31 cellular contexts compared by ENCODE assay signal in the genomic region with DNA sequence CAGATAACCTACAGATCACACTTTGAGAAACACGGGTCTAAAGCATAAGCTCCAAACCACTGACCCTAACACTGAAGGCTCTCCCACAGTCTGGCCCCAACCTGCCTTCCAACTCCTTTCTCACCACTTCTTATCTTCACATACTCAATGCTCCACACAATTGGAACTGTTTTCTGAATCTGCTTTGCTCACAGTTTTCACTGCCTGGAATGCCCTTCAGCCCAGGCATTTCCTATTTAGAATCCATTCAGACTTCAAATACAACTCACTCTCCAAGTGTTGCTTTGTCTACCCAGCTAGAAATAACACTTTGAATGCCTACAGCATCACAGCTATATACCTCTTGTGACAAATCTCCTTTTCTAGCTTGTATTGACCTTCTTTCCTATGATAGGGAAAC. TPM values are rescaled to one million over a fixed set of nuclear protein-coding genes. Genes with fewer than 3 reads are reported as not detected.
A peak's percentile ranks its signal among the peaks of the same experiment; 100 is the strongest.
DNase-seq lines count a peak whose midpoint lies in the region; ATAC-seq and TF ChIP-seq lines count a peak whose summit lies in the region.
"Had no signal": no experiment of that assay in that cellular context is flagged by ENCODE, and none has a peak within 500 bp of the region (broad histone marks: within the 10 kb centered on the region; RNA-seq: fewer than 3 reads in every experiment).

No MANE protein-coding gene starts in this region.

- TF ChIP-seq CTCF in MCF 10A (IDR thresholded peaks at IDR 0.05; ENCODE audit: unreplicated experiment) (no peak), breast epithelium (IDR thresholded peaks at IDR 0.05) (no peak), endothelial cell (IDR thresholded peaks at IDR 0.05; ENCODE audit: unreplicated experiment) (no peak), psoas muscle (IDR thresholded peaks at IDR 0.05) (no peak)

- no peak overlapping the region for H3K4me3 ChIP-seq in breast epithelium
- no peak overlapping the region for H3K4me3 ChIP-seq in psoas muscle
- H3K4me3 ChIP-seq: coronary artery, left ventricle myocardium inferior, PC-9, stomach, vagina had no signal

- POLR2A ChIA-PET in MCF 10A (lab: Yijun Ruan, JAX) = interaction anchor here (1.3 kb wide), 1 partner anchor 9 kb away, joined by 11 read pairs; no protein-coding TSS in a partner anchor

- DNase-seq in MCF 10A (ENCODE audit: unreplicated experiment) = no peak
- DNase-seq in breast epithelium (ENCODE audit: low spot score in 2 of 2) = no peak
- no peak for DNase-seq in T-helper 17 cell
- DNase-seq in endothelial cell (ENCODE audit: low spot score) = no peak
- no peak for DNase-seq in psoas muscle
- DNase-seq in hippocampal formation (lab: John Stamatoyannopoulos, UW) = no peak
- DNase-seq: activated CD4-positive, CD25-positive, alpha-beta regulatory T cell treated with anti-CD3 and anti-CD28 coated beads, Interleukin-2, amount 50 U/mL, for 72 hours; activated naive CD4-positive, alpha-beta T cell treated with Interleukin-2 at 50 U/mL for 16 hours; activated T-cell treated with anti-CD3 and anti-CD28 coated beads, Interleukin-2, amount 50 U/mL, for 48 hours; amniotic stem cell; COR-L47; effector memory CD4-positive, alpha-beta T cell; erythroblast; glutamatergic neuron; H7; KG1; left ventricle myocardium inferior; MM.1S; NCI-H2029; NCI-H226; NCI-H526 treated with DMSO at 0.1 percent for 48 hours; PC-9; stimulated activated CD4-positive, alpha-beta T cell treated with anti-CD3 and anti-CD28 coated beads, Interleukin-2, amount 100 ng/mL, for 48 hours; stomach had no signal

- 90 to 95% (median 94%) methylated on average over 1 of the region's 1 CpG for WGBS in psoas muscle, 3 donors

- H3K4me1 Mint-ChIP-seq in MCF 10A (ENCODE audit: insufficient read depth, unreplicated experiment) (peaks cover 22% of the 10 kb centered on the region), T-helper 17 cell (peaks cover 23% of the 10 kb centered on the region), endothelial cell (ENCODE audit: unreplicated experiment) (peaks cover 19% of the 10 kb centered on the region)
- H3K4me1 Mint-ChIP-seq: mesothelial cell of epicardium had no signal

- ATAC-seq in T-helper 17 cell (no peak), psoas muscle (no peak), GM21825 (IDR thresholded peaks at IDR 0.05; ENCODE audit: unreplicated experiment) (no peak)
- ATAC-seq: sciatic nerve, SK-N-SH treated with all-trans-retinoic acid at 6 μM for 48 hours had no signal

- H3K27me3 Mint-ChIP-seq in MCF 10A (ENCODE audit: insufficient read depth, unreplicated experiment) (no peaks in the 10 kb centered on the region), T-helper 17 cell (no peaks in the 10 kb centered on the region), endothelial cell (ENCODE audit: unreplicated experiment) (no peaks in the 10 kb centered on the region)
- H3K27me3 Mint-ChIP-seq: progenitor cell of endocrine pancreas had no signal

- no peaks in the 10 kb centered on the region for H3K27me3 ChIP-seq in breast epithelium
- no peaks in the 10 kb centered on the region for H3K27me3 ChIP-seq in psoas muscle (ENCODE audit: insufficient read depth in 3 of 3, low read length in 2 of 3)
- H3K27me3 ChIP-seq: stomach, vagina had no signal

- H3K27ac ChIP-seq in breast epithelium (no peak overlapping the region), psoas muscle (peak overlapping the region; percentile 15)
- H3K27ac ChIP-seq: coronary artery, left ventricle myocardium inferior, PC-9, stomach, vagina had no signal

- BruUV-seq in MCF 10A (replicated peaks; lab: Mats Ljungman, UMichigan) = no TSS peak

- H3K9me3 ChIP-seq in breast epithelium = no peaks in the 10 kb centered on the region
- no peaks in the 10 kb centered on the region for H3K9me3 ChIP-seq in T-helper 17 cell (ENCODE audit: control insufficient read depth, low read length, poor library complexity, severe bottlenecking)
- H3K9me3 ChIP-seq in psoas muscle = no peaks in the 10 kb centered on the region
- H3K9me3 ChIP-seq: left ventricle myocardium inferior, stomach, vagina had no signal

- H3K4me1 ChIP-seq in breast epithelium = no peaks in the 10 kb centered on the region
- peaks cover 18% of the 10 kb centered on the region for H3K4me1 ChIP-seq in psoas muscle

- intact Hi-C loops in MCF 10A (cut with micrococcal nuclease) = no loop called here
- intact Hi-C loops in breast epithelium (cut with DNase I; ENCODE audit: low total_unique reads) = no loop called here
- intact Hi-C loops in psoas muscle (cut with DNase I) = loop anchor here in 1 of 2 donors (10.0 kb wide), 1 partner anchor 1985 kb away; the partner anchor contains the start of gene USP38

- H3K4me3 Mint-ChIP-seq in MCF 10A (ENCODE audit: unreplicated experiment) = no peak overlapping the region
- H3K4me3 Mint-ChIP-seq in T-helper 17 cell = no peak overlapping the region
- H3K4me3 Mint-ChIP-seq in endothelial cell (ENCODE audit: unreplicated experiment) = no peak overlapping the region
- H3K4me3 Mint-ChIP-seq: mesothelial cell of epicardium had no signal

- CTCF ChIA-PET in MCF 10A (lab: Yijun Ruan, JAX) = interaction anchor here (0.6 to 2.2 kb wide), 3 partner anchors 15 to 993 kb away, joined by 3 to 5 read pairs (median 5); no protein-coding TSS in a partner anchor

- H3K27ac Mint-ChIP-seq in MCF 10A (ENCODE audit: low read depth, unreplicated experiment) = peak overlapping the region; percentile 4
- H3K27ac Mint-ChIP-seq in T-helper 17 cell = peak overlapping the region; percentile 39
- peak overlapping the region; percentile 38 for H3K27ac Mint-ChIP-seq in endothelial cell (ENCODE audit: unreplicated experiment)
- H3K27ac Mint-ChIP-seq: mesothelial cell of epicardium, progenitor cell of endocrine pancreas had no signal

- H3K9me3 Mint-ChIP-seq in MCF 10A (ENCODE audit: unreplicated experiment) (peaks cover 11% of the 10 kb centered on the region), endothelial cell (ENCODE audit: unreplicated experiment) (no peaks in the 10 kb centered on the region)
- H3K9me3 Mint-ChIP-seq: mesothelial cell of epicardium had no signal

- H3K36me3 ChIP-seq in breast epithelium (no peaks in the 10 kb centered on the region), psoas muscle (ENCODE audit: insufficient read depth in 1 of 2, low read depth in 1 of 2) (peaks cover 0 to 66% of the 10 kb centered on the region in 2 donors)

- no peak for TF ChIP-seq POLR2A in breast epithelium (IDR thresholded peaks at IDR 0.05)

- peaks cover 69% of the 10 kb centered on the region for H3K36me3 Mint-ChIP-seq in MCF 10A (ENCODE audit: insufficient read depth, unreplicated experiment)
- H3K36me3 Mint-ChIP-seq in T-helper 17 cell (ENCODE audit: low read depth) = peaks cover 6% of the 10 kb centered on the region
- peaks cover 24% of the 10 kb centered on the region for H3K36me3 Mint-ChIP-seq in endothelial cell (ENCODE audit: low read depth, unreplicated experiment)

RNA-seq across cellular contexts. Expression of gene OTUD4, which starts 10.2 kb away (rescaled TPM):
- total RNA-seq in MCF 10A (2022) (66.2 and 68.0 TPM in 2 replicates), breast epithelium (10 to 100 TPM; 22.9 to 55.8 (median 35.7) TPM), T-helper 17 cell (10 to 100 TPM; 60.9 to 63.8 TPM), endothelial cell (ENCODE audit: unreplicated experiment) (43.1 TPM), psoas muscle (10 to 100 TPM; 51.6 to 88.0 (median 56.5) TPM)
- polyA plus RNA-seq in psoas muscle = 10 to 100 TPM; 20.5 to 62.6 (median 22.7) TPM
